Comparison of ENCODE assay signal across 1 cellular context in genomic region chr5:149271195-149271716, GRCh38.
TF ChIP-seq lines count a peak whose summit lies in the region.

No MANE protein-coding gene starts in this region.

TF ChIP-seq in HepG2, 621 proteins besides CTCF, POLR2A, EP300 and RAD21 (continued from another document):
- TF ChIP-seq HINFP (CRISPR knock-in tag; IDR thresholded peaks at IDR 0.05; ENCODE audit: low read depth) (no peak), POLR2G (IDR thresholded peaks at IDR 0.05; ENCODE audit: low read depth, low read length) (no peak), ZSCAN29 (CRISPR knock-in tag; conservative IDR thresholded peaks at IDR 0.05) (no peak), TOPORS (CRISPR knock-in tag; IDR thresholded peaks at IDR 0.05) (no peak), HIVEP1 (CRISPR knock-in tag; IDR thresholded peaks at IDR 0.05) (no peak), AHR (CRISPR knock-in tag; IDR thresholded peaks at IDR 0.05) (no peak), ZSCAN12 (CRISPR knock-in tag; IDR thresholded peaks at IDR 0.05) (no peak), ZNF234 (CRISPR knock-in tag; conservative IDR thresholded peaks at IDR 0.05) (no peak), CREBL2 (CRISPR knock-in tag; IDR thresholded peaks at IDR 0.05; ENCODE audit: borderline replicate concordance) (no peak), TBX2 (CRISPR knock-in tag; IDR thresholded peaks at IDR 0.05; ENCODE audit: borderline replicate concordance) (no peak), SATB2 (CRISPR knock-in tag; IDR thresholded peaks at IDR 0.05) (no peak), ZFP36 (IDR thresholded peaks at IDR 0.05; ENCODE audit: borderline replicate concordance, low read depth, low read length, partially characterized antibody) (no peak), REXO4 (CRISPR knock-in tag; IDR thresholded peaks at IDR 0.05; ENCODE audit: borderline replicate concordance) (no peak), ATF3 (CRISPR knock-in tag; IDR thresholded peaks at IDR 0.05) (no peak), TEF (CRISPR knock-in tag; IDR thresholded peaks at IDR 0.05) (no peak), HMG20B (CRISPR knock-in tag; conservative IDR thresholded peaks at IDR 0.05) (0 out of 2 replicates have a peak, but pooled peaks have one; percentile 18), ZNF75D (CRISPR knock-in tag; IDR thresholded peaks at IDR 0.05; ENCODE audit: borderline replicate concordance) (no peak), ZC3H4 (CRISPR knock-in tag; IDR thresholded peaks at IDR 0.05; ENCODE audit: borderline replicate concordance) (no peak), U2AF2 (IDR thresholded peaks at IDR 0.05; ENCODE audit: low read depth, low read length) (no peak), ZSCAN22 (CRISPR knock-in tag; IDR thresholded peaks at IDR 0.05) (no peak), ZNF619 (CRISPR knock-in tag; IDR thresholded peaks at IDR 0.05) (no peak), ZNF644 (CRISPR knock-in tag; IDR thresholded peaks at IDR 0.05; ENCODE audit: low read depth) (no peak), FIP1L1 (IDR thresholded peaks at IDR 0.05; ENCODE audit: borderline replicate concordance, insufficient read depth, low read depth, low read length) (no peak), PBX3 (CRISPR knock-in tag; IDR thresholded peaks at IDR 0.05; ENCODE audit: borderline replicate concordance) (no peak), ZNF281 (CRISPR knock-in tag; IDR thresholded peaks at IDR 0.05; ENCODE audit: borderline replicate concordance) (no peak), ZNF124 (CRISPR knock-in tag; IDR thresholded peaks at IDR 0.05) (no peak), MBD4 (IDR thresholded peaks at IDR 0.05; ENCODE audit: borderline replicate concordance, low read length) (no peak), ZNF136 (CRISPR knock-in tag; IDR thresholded peaks at IDR 0.05; ENCODE audit: low read depth) (no peak), FOSL1 (CRISPR knock-in tag; IDR thresholded peaks at IDR 0.05; ENCODE audit: borderline replicate concordance) (no peak), SMARCE1 (IDR thresholded peaks at IDR 0.05; ENCODE audit: borderline replicate concordance) (no peak), ZMAT5 (CRISPR knock-in tag; IDR thresholded peaks at IDR 0.05; ENCODE audit: borderline replicate concordance, low read depth) (no peak), MZF1 (CRISPR knock-in tag; IDR thresholded peaks at IDR 0.05; ENCODE audit: borderline replicate concordance) (no peak), ZNF142 (CRISPR knock-in tag; IDR thresholded peaks at IDR 0.05) (no peak), CEBPB (IDR thresholded peaks at IDR 0.05; ENCODE audit: borderline replicate concordance, low read depth, low read length) (peak; percentile 89), BRCA1 (CRISPR knock-in tag; IDR thresholded peaks at IDR 0.05) (no peak)
TF ChIP-seq in HepG2: peak in this region for 12.
